In genomic region chr13:80945328-80945727, GRCh38 we compare ENCODE assay signal across 15 cellular contexts.
DNase-seq lines count a peak whose midpoint lies in the region; ATAC-seq, FAIRE-seq and TF ChIP-seq lines count a peak whose summit lies in the region.
"Had no signal": no experiment of that assay in that cellular context is flagged by ENCODE, and none has a peak within 500 bp of the region (broad histone marks: within the 10 kb centered on the region; RNA-seq: fewer than 3 reads in every experiment).

No MANE protein-coding gene starts in this region.

- in situ Hi-C loops in HepG2 (cut with HindIII; ENCODE audit: extremely low pct_ligation_motif_present, low pct_unique_long_range_greater_than_20kb): no loop called here

- no peak overlapping the region for H2BK120ac ChIP-seq in H1 (replicated peaks; ENCODE audit: low read depth, low read length)

- no peak overlapping the region for H2BK15ac ChIP-seq in H1 (ENCODE audit: low read length)

- no peak overlapping the region for H4K5ac ChIP-seq in H1 (ENCODE audit: insufficient read length, low read depth, low read length)

- H3K4me3 ChIP-seq in H1 (ENCODE audit: extremely low read depth in 1 of 4, insufficient read depth in 2 of 4, low read depth in 3 of 4, low read length in 4 of 4) (no peak overlapping the region), HepG2 (replicated peaks in 1 of 3; ENCODE audit: insufficient read depth in 1 of 3, low read depth in 2 of 3, low read length in 3 of 3) (no peak overlapping the region), tibial nerve (no peak overlapping the region)

- no peaks in the 10 kb centered on the region for H3K27me3 Mint-ChIP-seq in type B pancreatic cell
- H3K27me3 Mint-ChIP-seq: activated CD4-positive, alpha-beta memory T cell treated with anti-CD3 and anti-CD28 coated beads, Interleukin-2, amount 10 ng/mL, durations not matched to agents 7 days and 5 days had no signal

- no peak overlapping the region for H3K4ac ChIP-seq in H1 (replicated peaks; ENCODE audit: insufficient read length, low read depth, low read length)

- no peaks in the 10 kb centered on the region for H3K9me3 Mint-ChIP-seq in type B pancreatic cell

- no peak overlapping the region for H3K14ac ChIP-seq in H1 (ENCODE audit: insufficient read length)

- no peak overlapping the region for H2BK5ac ChIP-seq in H1 (ENCODE audit: low read depth, low read length)

- TF ChIP-seq CTCF in H1 (IDR thresholded peaks at IDR 0.05; ENCODE audit: control extremely low read depth in 1 of 3, insufficient read depth in 1 of 3, low read depth in 1 of 3, low read length in 3 of 3) (no peak), HepG2 (CRISPR knock-in tag; IDR thresholded peaks at IDR 0.05) (no peak), type B pancreatic cell (conservative IDR thresholded peaks at IDR 0.05) (no peak), tibial nerve (IDR thresholded peaks at IDR 0.05) (no peak)

- H3K9ac ChIP-seq in H1 (replicated peaks in 1 of 4; ENCODE audit: extremely low read depth in 1 of 4, low read depth in 3 of 4, low read length in 3 of 4): no peak overlapping the region
- H3K9ac ChIP-seq in HepG2 (ENCODE audit: insufficient read depth, low read depth, low read length): no peak overlapping the region

- H3K27ac ChIP-seq in H1 (ENCODE audit: low read depth, low read length) (no peak overlapping the region), HepG2 (ENCODE audit: extremely low read length, insufficient read depth, low read length) (no peak overlapping the region), tibial nerve (no peak overlapping the region)

- no peak overlapping the region for H3K56ac ChIP-seq in H1 (replicated peaks; ENCODE audit: insufficient read length, low read depth, low read length)

- no peaks in the 10 kb centered on the region for H3K27me3 ChIP-seq in H1 (replicated peaks in 1 of 4; ENCODE audit: control insufficient read depth in 3 of 4, extremely low read depth in 1 of 4, insufficient read depth in 3 of 4, low read length in 3 of 4)
- H3K27me3 ChIP-seq in HepG2 (ENCODE audit: control insufficient read depth in 1 of 2, insufficient read depth in 2 of 2, low read length in 2 of 2): no peaks in the 10 kb centered on the region
- H3K27me3 ChIP-seq in tibial nerve: no peaks in the 10 kb centered on the region

- FAIRE-seq in H1 (lab: Jason Lieb, UNC) (peak; percentile 90), HepG2 (lab: Jason Lieb, UNC) (peak; percentile 51), GM12892 (lab: Jason Lieb, UNC) (no peak)

- H4K20me1 ChIP-seq in H1 (replicated peaks in 1 of 2; ENCODE audit: control insufficient read depth in 1 of 2, insufficient read depth in 2 of 2, low read length in 2 of 2): no peaks in the 10 kb centered on the region
- no peaks in the 10 kb centered on the region for H4K20me1 ChIP-seq in HepG2 (ENCODE audit: insufficient read depth, low read length)

- BruUV-seq in HepG2 (replicated peaks; lab: Mats Ljungman, UMichigan): no TSS peak

- TF ChIP-seq POLR2A in H1 (IDR thresholded peaks at IDR 0.05; ENCODE audit: control extremely low read depth in 1 of 2, low read depth in 2 of 2, low read length in 2 of 2) (no peak), HepG2 (IDR thresholded peaks at IDR 0.05; ENCODE audit: insufficient read depth in 1 of 2, low read depth in 2 of 2, low read length in 2 of 2) (no peak), GM12892 (IDR thresholded peaks at IDR 0.05; ENCODE audit: low read depth, low read length) (no peak), tibial nerve (IDR thresholded peaks at IDR 0.05) (no peak)

- TF ChIP-seq RAD21 in H1 (IDR thresholded peaks at IDR 0.05 in 1 of 2, conservative IDR thresholded peaks at IDR 0.05 in 1 of 2; ENCODE audit: low read depth in 2 of 2, low read length in 2 of 2): no peak
- no peak for TF ChIP-seq RAD21 in HepG2 (CRISPR knock-in tag; IDR thresholded peaks at IDR 0.05)

- TF ChIP-seq EP300 in H1 (IDR thresholded peaks at IDR 0.05; ENCODE audit: borderline replicate concordance in 1 of 2, low read depth in 2 of 2, low read length in 2 of 2) (peak in 1 of 2 experiments; percentile 68; a peak in 1 of 3 replicates), HepG2 (IDR thresholded peaks at IDR 0.05; ENCODE audit: low read depth in 2 of 2, low read length in 2 of 2) (no peak), HepG2 (CRISPR knock-in tag; IDR thresholded peaks at IDR 0.05; ENCODE audit: borderline replicate concordance) (no peak), tibial nerve (IDR thresholded peaks at IDR 0.05) (no peak)

- no peak overlapping the region for H2BK12ac ChIP-seq in H1 (ENCODE audit: low read depth, low read length)

- H2AFZ ChIP-seq in H1 (ENCODE audit: low read length) (no peak overlapping the region), HepG2 (ENCODE audit: low read length) (no peak overlapping the region)

- H4K91ac ChIP-seq in H1 (replicated peaks; ENCODE audit: insufficient read length, low read length): no peak overlapping the region

- H3K79me2 ChIP-seq in H1 (ENCODE audit: control insufficient read depth in 1 of 2, insufficient read depth in 2 of 2, low read length in 2 of 2) (no peaks in the 10 kb centered on the region), HepG2 (ENCODE audit: insufficient read depth, low read length) (no peaks in the 10 kb centered on the region)

- H2BK20ac ChIP-seq in H1 (ENCODE audit: low read length): no peak overlapping the region

- H3K4me1 Mint-ChIP-seq in type B pancreatic cell (ENCODE audit: unreplicated experiment): no peaks in the 10 kb centered on the region
- H3K4me1 Mint-ChIP-seq: activated CD4-positive, alpha-beta memory T cell treated with anti-CD3 and anti-CD28 coated beads, Interleukin-2, amount 10 ng/mL, durations not matched to agents 7 days and 5 days had no signal

- no peak overlapping the region for H3K27ac Mint-ChIP-seq in type B pancreatic cell
- H3K27ac Mint-ChIP-seq: activated CD4-positive, alpha-beta memory T cell treated with anti-CD3 and anti-CD28 coated beads, Interleukin-2, amount 10 ng/mL, durations not matched to agents 7 days and 5 days; T-helper 2 cell treated with Interferon-gamma antibody and Interleukin-4, amounts not matched to agents 5 μg/mL and 100 μg/mL, for 36 hours had no signal

- WGBS in H1 (ENCODE audit: extremely low coverage in 1 of 2, insufficient coverage in 1 of 2, insufficient read length in 1 of 2, insufficient replicate concordance in 2 of 2, low coverage in 1 of 2, low lambda C conversion rate in 2 of 2, missing lambda C conversion rate in 1 of 2), 2 experiments: 21% methylated on average over 3 of the region's 3 CpGs; no CpG with 5 or more reads in 1 of the 2 experiments
- 0% methylated on average over 3 of the region's 3 CpGs for WGBS in HepG2 (ENCODE audit: low lambda C conversion rate)
- 25 to 30% methylated on average over 3 of the region's 3 CpGs for WGBS in tibial nerve, 2 donors

- H3K4me2 ChIP-seq in H1 (ENCODE audit: insufficient read depth in 1 of 2, low read depth in 2 of 2, low read length in 2 of 2) (no peak overlapping the region), HepG2 (ENCODE audit: low read depth, low read length) (no peak overlapping the region)

- no peaks in the 10 kb centered on the region; a peak in 1 of 7 replicates for H3K4me1 ChIP-seq in H1 (replicated peaks in 1 of 4; ENCODE audit: control insufficient read depth in 3 of 4, insufficient read depth in 4 of 4, low read length in 3 of 4)
- no peaks in the 10 kb centered on the region for H3K4me1 ChIP-seq in HepG2 (ENCODE audit: insufficient read depth, low read length)
- peaks cover 0 to 6% (median 0%) of the 10 kb centered on the region in 4 donors for H3K4me1 ChIP-seq in tibial nerve

- H4K8ac ChIP-seq in H1 (ENCODE audit: extremely low read depth, insufficient read depth, low read length): no peak overlapping the region

- no peak overlapping the region for H2AK5ac ChIP-seq in H1 (ENCODE audit: low read depth, low read length)

- H3K4me3 Mint-ChIP-seq in type B pancreatic cell: no peak overlapping the region
- H3K4me3 Mint-ChIP-seq: activated CD4-positive, alpha-beta memory T cell treated with anti-CD3 and anti-CD28 coated beads, Interleukin-2, amount 10 ng/mL, durations not matched to agents 7 days and 5 days; T-helper 2 cell treated with Interferon-gamma antibody and Interleukin-4, amounts not matched to agents 5 μg/mL and 100 μg/mL, for 36 hours had no signal

- H3K23me2 ChIP-seq in H1 (ENCODE audit: low read depth, low read length): no peaks in the 10 kb centered on the region

- no peaks in the 10 kb centered on the region for H3K36me3 Mint-ChIP-seq in type B pancreatic cell

- no peak overlapping the region for H3K23ac ChIP-seq in H1 (ENCODE audit: insufficient read length)

- H3K79me1 ChIP-seq in H1 (ENCODE audit: low read depth, low read length): no peaks in the 10 kb centered on the region

- H3K18ac ChIP-seq in H1 (ENCODE audit: extremely low read depth, low read length): no peak overlapping the region

- CTCF ChIA-PET in H1 (lab: Charles Lee; ENCODE audit: partially characterized antibody): no interaction called here
- CTCF ChIA-PET in HepG2 (lab: Yijun Ruan, JAX; ENCODE audit: low intra/inter-chr PET ratio, low total read pairs): no interaction called here

- DNase-seq in Ammon's horn (ENCODE audit: low spot score) (peak; percentile 64), HuH-7 (ENCODE audit: low spot score) (peak; percentile 39), H1 (ENCODE audit: low read depth in 1 of 2, low spot score in 2 of 2) (peak in 1 of 2 experiments; percentile 25), HepG2 (ENCODE audit: low spot score) (peak; percentile 71), DMS79 (lab: John Stamatoyannopoulos, UW) (no peak), type B pancreatic cell (ENCODE audit: extremely low spot score, unreplicated experiment) (no peak), GM12892 (ENCODE audit: insufficient read length) (no peak), tibial nerve (ENCODE audit: low spot score in 2 of 2) (no peak)
- DNase-seq: activated CD4-positive, alpha-beta memory T cell treated with anti-CD3 and anti-CD28 coated beads, Interleukin-2, amount 10 ng/mL, durations not matched to agents 7 days and 5 days; activated naive CD4-positive, alpha-beta T cell; central memory CD4-positive, alpha-beta T cell; DND-41; erythroblast; stimulated activated naive CD8-positive, alpha-beta T cell treated with anti-CD3 and anti-CD28 coated beads, Interleukin-15, Interleukin-2, amounts not matched to agents 100 U/mL and 50 U/mL, for 24 hours had no signal

- POLR2A ChIA-PET in H1 (lab: Charles Lee; ENCODE audit: partially characterized antibody): no interaction called here
- POLR2A ChIA-PET in HepG2 (lab: Yijun Ruan, JAX): no interaction called here

- ATAC-seq in HepG2: peak; percentile 100
- ATAC-seq: stimulated activated naive CD8-positive, alpha-beta T cell treated with anti-CD3 and anti-CD28 coated beads, Interleukin-15, Interleukin-2, amounts not matched to agents 100 U/mL and 50 U/mL, for 24 hours had no signal

- H3K9me3 ChIP-seq in H1 (ENCODE audit: insufficient read depth in 2 of 2, low read depth in 1 of 2, low read length in 1 of 2) (no peaks in the 10 kb centered on the region), HepG2 (ENCODE audit: low read length) (no peaks in the 10 kb centered on the region), tibial nerve (no peaks in the 10 kb centered on the region)

- intact Hi-C loops in HepG2 (cut with micrococcal nuclease; ENCODE audit: unreplicated experiment): no loop called here

- H3K36me3 ChIP-seq in H1 (ENCODE audit: control insufficient read depth in 2 of 4, insufficient read depth in 4 of 4, low read length in 3 of 4) (no peaks in the 10 kb centered on the region), HepG2 (replicated peaks in 1 of 2; ENCODE audit: control insufficient read depth in 1 of 2, insufficient read depth in 2 of 2, low read length in 2 of 2) (no peaks in the 10 kb centered on the region), tibial nerve (no peaks in the 10 kb centered on the region)

Comparison
In these comparisons a context has a peak if more than half of its experiments do, and no peak if none do; other contexts are left out.
1. DNase-seq: peak in Ammon's horn (single experiment), HuH-7 (single experiment) and HepG2 (single experiment); none in DMS79 (single experiment), type B pancreatic cell (single experiment), GM12892 (single experiment) and tibial nerve (0 of 2).